In the genomic region with DNA sequence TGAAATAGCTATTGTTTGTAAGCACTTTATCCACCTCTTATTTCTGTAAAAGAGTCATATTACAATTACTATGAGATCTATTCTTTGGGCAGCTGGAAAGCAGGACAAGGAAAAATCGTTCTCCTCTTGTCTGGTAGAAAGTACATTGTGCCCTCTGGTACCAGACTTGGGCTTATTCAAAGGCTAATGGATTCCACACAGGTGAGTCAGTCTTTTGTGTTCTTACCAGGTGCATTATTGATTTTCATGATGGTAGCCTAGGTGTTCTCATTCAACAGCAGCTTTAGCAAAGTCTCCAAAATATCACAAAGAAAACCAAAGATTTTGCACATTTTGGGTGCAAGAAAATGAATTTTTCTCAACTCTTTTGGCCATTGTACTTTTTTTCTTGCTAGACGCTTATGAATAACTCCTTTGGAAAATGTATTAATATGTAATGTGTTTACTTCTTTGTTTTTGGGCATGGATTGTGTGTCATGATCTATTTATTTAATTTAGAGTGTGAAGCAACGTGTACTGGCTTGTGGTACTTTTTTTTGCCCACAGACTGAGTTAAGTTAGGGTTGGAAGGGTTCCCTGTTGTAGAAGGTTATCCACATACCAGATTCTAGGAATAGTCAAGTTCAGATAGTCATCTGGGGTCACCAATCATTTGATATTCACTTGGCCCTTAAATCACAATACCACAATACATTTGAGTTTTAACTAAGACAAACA, we compare ENCODE assay signal across 10 cellular contexts. TPM values are rescaled to one million over a fixed set of nuclear protein-coding genes. Genes with fewer than 3 reads are reported as not detected.
DNase-seq lines count a peak whose midpoint lies in the region; ATAC-seq and TF ChIP-seq lines count a peak whose summit lies in the region.
"Had no signal": no experiment of that assay in that cellular context is flagged by ENCODE, and none has a peak within 500 bp of the region (broad histone marks: within the 10 kb centered on the region; RNA-seq: fewer than 3 reads in every experiment).

No MANE protein-coding gene starts in this region.

- peak overlapping the region; percentile 93 for H3K27ac ChIP-seq in GM23338 (ENCODE audit: low read depth)
- H3K27ac ChIP-seq in RWPE1, result no peak overlapping the region

- no peaks in the 10 kb centered on the region for H3F3A ChIP-seq in GM23338 (replicated peaks; ENCODE audit: low read depth)

- H3K9me2 ChIP-seq in GM23338 (ENCODE audit: insufficient read depth), result no peaks in the 10 kb centered on the region

- ATAC-seq in GM23338 (peak; percentile 93), HG02885 (IDR thresholded peaks at IDR 0.05; ENCODE audit: poor library complexity, unreplicated experiment) (no peak), HG02852 (IDR thresholded peaks at IDR 0.05; ENCODE audit: unreplicated experiment) (no peak)

- peak overlapping the region; percentile 44 for H3K4me2 ChIP-seq in GM23338

- H2AFZ ChIP-seq in GM23338, result no peak overlapping the region

- H3K4me3 ChIP-seq in GM23338, result peak overlapping the region; percentile 9; the same call in 1 of the 2 replicates

- H3K9me3 Mint-ChIP-seq in GM23338, result no peaks in the 10 kb centered on the region; the same call in 1 of the 3 replicates
- H3K9me3 Mint-ChIP-seq: activated naive CD4-positive, alpha-beta T cell treated with anti-CD3 and anti-CD28 coated beads, Interleukin-2, amount 50 U/mL, for 24 hours had no signal

- H4K20me1 ChIP-seq in GM23338 (replicated peaks; ENCODE audit: insufficient read depth), result no peaks in the 10 kb centered on the region

- no peaks in the 10 kb centered on the region; the same call in 2 of the 3 replicates for H3K36me3 Mint-ChIP-seq in GM23338 (ENCODE audit: low read depth)

- no peaks in the 10 kb centered on the region for H3K27me3 ChIP-seq in GM23338 (ENCODE audit: insufficient read depth)

- TF ChIP-seq CTCF in GM23338 (conservative IDR thresholded peaks at IDR 0.05; ENCODE audit: low read depth in 2 of 2) (no peak), RWPE1 (conservative IDR thresholded peaks at IDR 0.05; ENCODE audit: low read depth) (no peak)

- peaks cover 14% of the 10 kb centered on the region for H3K27me3 Mint-ChIP-seq in GM23338 (ENCODE audit: insufficient read depth, low read depth, poor library complexity)
- H3K27me3 Mint-ChIP-seq: activated naive CD4-positive, alpha-beta T cell treated with anti-CD3 and anti-CD28 coated beads, Interleukin-2, amount 50 U/mL, for 24 hours had no signal

- DNase-seq in GM23338 (ENCODE audit: low spot score), result peak; percentile 89
- DNase-seq in NCI-H1436 treated with DMSO at 0.1 percent for 48 hours (lab: John Stamatoyannopoulos, UW), result peak; percentile 65
- DNase-seq in RWPE1 (ENCODE audit: low spot score), result peak; percentile 83
- DNase-seq in kidney tubule cell (ENCODE audit: low spot score), result peak; percentile 73
- no peak for DNase-seq in AG08396 (ENCODE audit: low spot score)
- DNase-seq in COLO829 (ENCODE audit: low spot score), result no peak
- DNase-seq: T1000 had no signal

- POLR2A ChIA-PET in RWPE1 (lab: Yijun Ruan, JAX; ENCODE audit: low non-redundant PET), result no interaction called here

- H3K4me1 Mint-ChIP-seq in GM23338, result peaks cover 73% of the 10 kb centered on the region

- no peaks in the 10 kb centered on the region for H3K36me3 ChIP-seq in GM23338 (ENCODE audit: insufficient read depth)

- H3K4me3 Mint-ChIP-seq in GM23338, result peak overlapping the region; percentile 47
- H3K4me3 Mint-ChIP-seq: activated naive CD4-positive, alpha-beta T cell treated with anti-CD3 and anti-CD28 coated beads, Interleukin-2, amount 50 U/mL, for 24 hours had no signal

- peak overlapping the region; percentile 96 for H3K27ac Mint-ChIP-seq in GM23338
- H3K27ac Mint-ChIP-seq: activated naive CD4-positive, alpha-beta T cell treated with anti-CD3 and anti-CD28 coated beads, Interleukin-2, amount 50 U/mL, for 24 hours had no signal

- CTCF ChIA-PET in RWPE1 (lab: Yijun Ruan, JAX), result interaction anchor here (0.5 kb wide), 1 partner anchor 14 kb away, joined by 3 read pairs; no protein-coding TSS in a partner anchor

- peaks cover 66% of the 10 kb centered on the region for H3K4me1 ChIP-seq in GM23338 (ENCODE audit: insufficient read depth)

- peaks cover 68% of the 10 kb centered on the region for H3K79me2 ChIP-seq in GM23338 (replicated peaks; ENCODE audit: insufficient read depth)

TF ChIP-seq in GM23338, 12 proteins besides CTCF, POLR2A, EP300 and RAD21:
- no peak for TF ChIP-seq CREB1 (CRISPR knock-in tag; IDR thresholded peaks at IDR 0.05; ENCODE audit: low read depth)
- TF ChIP-seq EZH2 (IDR thresholded peaks at IDR 0.05; ENCODE audit: low read depth, unreplicated experiment), result no peak
- peak; percentile 69; the same call in 1 of the 2 replicates for TF ChIP-seq NANOG (IDR thresholded peaks at IDR 0.05; ENCODE audit: borderline replicate concordance)
- TF ChIP-seq, protein P1, sequence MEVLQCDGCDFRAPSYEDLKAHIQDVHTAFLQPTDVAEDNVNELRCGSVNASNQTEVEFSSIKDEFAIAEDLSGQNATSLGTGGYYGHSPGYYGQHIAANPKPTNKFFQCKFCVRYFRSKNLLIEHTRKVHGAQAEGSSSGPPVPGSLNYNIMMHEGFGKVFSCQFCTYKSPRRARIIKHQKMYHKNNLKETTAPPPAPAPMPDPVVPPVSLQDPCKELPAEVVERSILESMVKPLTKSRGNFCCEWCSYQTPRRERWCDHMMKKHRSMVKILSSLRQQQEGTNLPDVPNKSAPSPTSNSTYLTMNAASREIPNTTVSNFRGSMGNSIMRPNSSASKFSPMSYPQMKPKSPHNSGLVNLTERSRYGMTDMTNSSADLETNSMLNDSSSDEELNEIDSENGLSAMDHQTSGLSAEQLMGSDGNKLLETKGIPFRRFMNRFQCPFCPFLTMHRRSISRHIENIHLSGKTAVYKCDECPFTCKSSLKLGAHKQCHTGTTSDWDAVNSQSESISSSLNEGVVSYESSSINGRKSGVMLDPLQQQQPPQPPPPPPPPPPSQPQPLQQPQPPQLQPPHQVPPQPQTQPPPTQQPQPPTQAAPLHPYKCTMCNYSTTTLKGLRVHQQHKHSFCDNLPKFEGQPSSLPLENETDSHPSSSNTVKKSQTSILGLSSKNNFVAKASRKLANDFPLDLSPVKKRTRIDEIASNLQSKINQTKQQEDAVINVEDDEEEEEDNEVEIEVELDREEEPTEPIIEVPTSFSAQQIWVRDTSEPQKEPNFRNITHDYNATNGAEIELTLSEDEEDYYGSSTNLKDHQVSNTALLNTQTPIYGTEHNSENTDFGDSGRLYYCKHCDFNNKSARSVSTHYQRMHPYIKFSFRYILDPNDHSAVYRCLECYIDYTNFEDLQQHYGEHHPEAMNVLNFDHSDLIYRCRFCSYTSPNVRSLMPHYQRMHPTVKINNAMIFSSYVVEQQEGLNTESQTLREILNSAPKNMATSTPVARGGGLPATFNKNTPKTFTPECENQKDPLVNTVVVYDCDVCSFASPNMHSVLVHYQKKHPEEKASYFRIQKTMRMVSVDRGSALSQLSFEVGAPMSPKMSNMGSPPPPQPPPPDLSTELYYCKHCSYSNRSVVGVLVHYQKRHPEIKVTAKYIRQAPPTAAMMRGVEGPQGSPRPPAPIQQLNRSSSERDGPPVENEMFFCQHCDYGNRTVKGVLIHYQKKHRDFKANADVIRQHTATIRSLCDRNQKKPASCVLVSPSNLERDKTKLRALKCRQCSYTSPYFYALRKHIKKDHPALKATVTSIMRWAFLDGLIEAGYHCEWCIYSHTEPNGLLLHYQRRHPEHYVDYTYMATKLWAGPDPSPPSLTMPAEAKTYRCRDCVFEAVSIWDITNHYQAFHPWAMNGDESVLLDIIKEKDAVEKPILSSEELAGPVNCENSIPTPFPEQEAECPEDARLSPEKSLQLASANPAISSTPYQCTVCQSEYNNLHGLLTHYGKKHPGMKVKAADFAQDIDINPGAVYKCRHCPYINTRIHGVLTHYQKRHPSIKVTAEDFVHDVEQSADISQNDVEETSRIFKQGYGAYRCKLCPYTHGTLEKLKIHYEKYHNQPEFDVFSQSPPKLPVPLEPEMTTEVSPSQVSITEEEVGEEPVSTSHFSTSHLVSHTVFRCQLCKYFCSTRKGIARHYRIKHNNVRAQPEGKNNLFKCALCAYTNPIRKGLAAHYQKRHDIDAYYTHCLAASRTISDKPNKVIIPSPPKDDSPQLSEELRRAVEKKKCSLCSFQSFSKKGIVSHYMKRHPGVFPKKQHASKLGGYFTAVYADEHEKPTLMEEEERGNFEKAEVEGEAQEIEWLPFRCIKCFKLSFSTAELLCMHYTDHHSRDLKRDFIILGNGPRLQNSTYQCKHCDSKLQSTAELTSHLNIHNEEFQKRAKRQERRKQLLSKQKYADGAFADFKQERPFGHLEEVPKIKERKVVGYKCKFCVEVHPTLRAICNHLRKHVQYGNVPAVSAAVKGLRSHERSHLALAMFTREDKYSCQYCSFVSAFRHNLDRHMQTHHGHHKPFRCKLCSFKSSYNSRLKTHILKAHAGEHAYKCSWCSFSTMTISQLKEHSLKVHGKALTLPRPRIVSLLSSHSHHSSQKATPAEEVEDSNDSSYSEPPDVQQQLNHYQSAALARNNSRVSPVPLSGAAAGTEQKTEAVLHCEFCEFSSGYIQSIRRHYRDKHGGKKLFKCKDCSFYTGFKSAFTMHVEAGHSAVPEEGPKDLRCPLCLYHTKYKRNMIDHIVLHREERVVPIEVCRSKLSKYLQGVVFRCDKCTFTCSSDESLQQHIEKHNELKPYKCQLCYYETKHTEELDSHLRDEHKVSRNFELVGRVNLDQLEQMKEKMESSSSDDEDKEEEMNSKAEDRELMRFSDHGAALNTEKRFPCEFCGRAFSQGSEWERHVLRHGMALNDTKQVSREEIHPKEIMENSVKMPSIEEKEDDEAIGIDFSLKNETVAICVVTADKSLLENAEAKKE (CRISPR knock-in tag; IDR thresholded peaks at IDR 0.05), result peak; percentile 66; the same call in 1 of the 2 replicates
- no peak for TF ChIP-seq ZNF114 (CRISPR knock-in tag; IDR thresholded peaks at IDR 0.05)
- TF ChIP-seq JUNB (IDR thresholded peaks at IDR 0.05; ENCODE audit: unreplicated experiment), result peak; percentile 23
TF ChIP-seq in GM23338: peak in this region for 3.

RNA-seq across cellular contexts. Expression of a gene that starts 26.2 kb away (rescaled TPM):
- 51.6 and 75.3 TPM in 2 replicates for total RNA-seq in GM23338 (2014; rRNA removed; shearing (Covaris generic))
- 83.8 and 85.0 TPM in 2 replicates for polyA plus RNA-seq in GM23338 (2016; fragmentation: Nextera tagmentation; extraction: Ambion mirVana)

RNA-seq across cellular contexts. Expression of a gene that starts 36.7 kb away (rescaled TPM):
- 46.9 and 50.2 TPM in 2 replicates for total RNA-seq in GM23338 (2014; rRNA removed; shearing (Covaris generic))
- polyA plus RNA-seq in GM23338 (2016; fragmentation: Nextera tagmentation; extraction: Ambion mirVana), result 6.2 and 6.6 TPM in 2 replicates

Comparison
In these comparisons a context has a peak if more than half of its experiments do, and no peak if none do; other contexts are left out.
1. DNase-seq: peak in GM23338 (single experiment), NCI-H1436 treated with DMSO at 0.1 percent for 48 hours (single experiment), RWPE1 (single experiment) and kidney tubule cell (single experiment); none in AG08396 (single experiment) and COLO829 (single experiment).